Comparison of ENCODE assay signal across 12 cellular contexts in the genomic region with DNA sequence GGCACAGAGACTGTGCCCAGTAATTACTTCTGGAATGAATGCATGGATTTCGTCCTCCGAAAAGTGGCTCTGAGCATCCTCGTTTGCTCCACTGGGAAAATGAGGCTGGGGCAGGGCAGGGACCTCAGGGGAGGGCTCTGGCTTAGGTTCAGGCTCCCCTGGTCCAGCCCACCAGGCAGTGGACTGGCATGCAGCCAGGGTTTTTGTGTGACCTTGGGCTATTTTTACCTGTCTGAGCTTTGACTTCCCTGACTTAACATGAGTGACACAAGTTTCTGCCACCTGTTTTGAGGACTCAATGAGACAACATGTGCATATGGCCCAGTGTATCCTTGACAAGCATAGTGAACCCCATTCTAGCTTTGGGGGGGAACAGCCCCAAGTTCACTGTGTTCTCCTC. TPM values are rescaled to one million over a fixed set of nuclear protein-coding genes. Genes with fewer than 3 reads are reported as not detected.
A peak's percentile ranks its signal among the peaks of the same experiment; 100 is the strongest.
DNase-seq lines count a peak whose midpoint lies in the region; ATAC-seq and TF ChIP-seq lines count a peak whose summit lies in the region.
"Had no signal": no experiment of that assay in that cellular context is flagged by ENCODE, and none has a peak within 500 bp of the region (broad histone marks: within the 10 kb centered on the region; RNA-seq: fewer than 3 reads in every experiment).

No MANE protein-coding gene starts in this region.

- no peaks in the 10 kb centered on the region for H3K79me2 ChIP-seq in Karpas-422 (ENCODE audit: low read length)

- peak overlapping the region; percentile 49 for H3K4me3 Mint-ChIP-seq in endodermal cell

- no peaks in the 10 kb centered on the region for H3K27me3 ChIP-seq in Karpas-422 (ENCODE audit: low read length)
- H3K27me3 ChIP-seq in endodermal cell (ENCODE audit: control insufficient read depth, insufficient read depth, low read length, poor library complexity, severe bottlenecking), result no peaks in the 10 kb centered on the region
- peaks cover 2% of the 10 kb centered on the region for H3K27me3 ChIP-seq in rectal smooth muscle tissue (ENCODE audit: control insufficient read depth, insufficient read depth, low read length)
- no peaks in the 10 kb centered on the region for H3K27me3 ChIP-seq in lower lobe of right lung (ENCODE audit: low read depth)

- H3K9me3 ChIP-seq in Karpas-422 (ENCODE audit: low read length) (no peaks in the 10 kb centered on the region), endodermal cell (ENCODE audit: control insufficient read depth, low read length) (no peaks in the 10 kb centered on the region), lower lobe of right lung (no peaks in the 10 kb centered on the region)

- H3K36me3 ChIP-seq in Karpas-422 (ENCODE audit: insufficient read depth, low read length) (no peaks in the 10 kb centered on the region), endodermal cell (ENCODE audit: control insufficient read depth, insufficient read depth, low read length) (no peaks in the 10 kb centered on the region), rectal smooth muscle tissue (ENCODE audit: control insufficient read depth, insufficient read depth, low read length) (no peaks in the 10 kb centered on the region), lower lobe of right lung (no peaks in the 10 kb centered on the region)

- H3K36me3 Mint-ChIP-seq in endodermal cell (ENCODE audit: low read depth), result no peaks in the 10 kb centered on the region

- no peaks in the 10 kb centered on the region; the same call in 1 of the 2 replicates for H4K20me1 ChIP-seq in Karpas-422 (ENCODE audit: insufficient read depth, low read depth, low read length)

- no peaks in the 10 kb centered on the region for H3K9me3 Mint-ChIP-seq in endodermal cell

- no peaks in the 10 kb centered on the region for H3K4me1 Mint-ChIP-seq in endodermal cell

- H2AFZ ChIP-seq in Karpas-422 (ENCODE audit: low read length), result no peak overlapping the region

- H3K27ac Mint-ChIP-seq in endodermal cell, result no peak overlapping the region

- TF ChIP-seq CTCF in endodermal cell (conservative IDR thresholded peaks at IDR 0.05), result no peak
- TF ChIP-seq CTCF in foreskin fibroblast (IDR thresholded peaks at IDR 0.05; ENCODE audit: low read depth, low read length), result no peak
- TF ChIP-seq CTCF in lower lobe of right lung (IDR thresholded peaks at IDR 0.05), result no peak

- DNase-seq in NCI-H146 (lab: John Stamatoyannopoulos, UW) (peak; percentile 6), NCI-H146 treated with DMSO at 0.1 percent for 48 hours (lab: John Stamatoyannopoulos, UW; ENCODE audit: unreplicated experiment) (no peak), Karpas-422 (peak; percentile 56), endodermal cell (no peak), foreskin fibroblast (no peak), lower lobe of right lung (no peak)
- DNase-seq: mesendoderm, NCI-H82, WERI-Rb-1 had no signal

- intact Hi-C loops in lower lobe of right lung (cut with DNase I), result no loop called here

- no peak overlapping the region for H3K4me3 ChIP-seq in Karpas-422 (ENCODE audit: low read length)
- no peak overlapping the region for H3K4me3 ChIP-seq in endodermal cell (ENCODE audit: low read length)
- H3K4me3 ChIP-seq in rectal smooth muscle tissue (ENCODE audit: low read length), result peak overlapping the region; percentile 75
- no peak overlapping the region for H3K4me3 ChIP-seq in foreskin fibroblast (ENCODE audit: low read depth in 1 of 2, low read length in 2 of 2)
- no peak overlapping the region for H3K4me3 ChIP-seq in lower lobe of right lung

- no peak for ATAC-seq in HG03045 (IDR thresholded peaks at IDR 0.05; ENCODE audit: unreplicated experiment)
- ATAC-seq in lower lobe of right lung, result no peak

- WGBS in endodermal cell (ENCODE audit: insufficient coverage in 1 of 2, insufficient read length in 1 of 2), 2 experiments, result 87 to 93% methylated on average over 3 of the region's 3 CpGs

- H3K27ac ChIP-seq in Karpas-422 (ENCODE audit: low read length) (no peak overlapping the region), endodermal cell (ENCODE audit: low read depth, low read length) (no peak overlapping the region), rectal smooth muscle tissue (ENCODE audit: low read depth, low read length) (no peak overlapping the region), lower lobe of right lung (no peak overlapping the region)

- no peaks in the 10 kb centered on the region for H3K9me2 ChIP-seq in Karpas-422 (replicated peaks; ENCODE audit: insufficient read depth, low read length)

- no peak overlapping the region for H3K4me2 ChIP-seq in Karpas-422 (ENCODE audit: low read depth, low read length, poor library complexity, severe bottlenecking)

- H3K27me3 Mint-ChIP-seq in endodermal cell (ENCODE audit: insufficient read depth), result peaks cover 12% of the 10 kb centered on the region

- H3K9ac ChIP-seq in Karpas-422 (ENCODE audit: low read length) (no peak overlapping the region), endodermal cell (ENCODE audit: extremely low read depth, low read length, poor library complexity, severe bottlenecking) (no peak overlapping the region), rectal smooth muscle tissue (ENCODE audit: low read length) (no peak overlapping the region)

- peaks cover 25% of the 10 kb centered on the region for H3K4me1 ChIP-seq in Karpas-422 (ENCODE audit: low read length)
- no peaks in the 10 kb centered on the region for H3K4me1 ChIP-seq in endodermal cell (ENCODE audit: control insufficient read depth, insufficient read depth, low read length)
- H3K4me1 ChIP-seq in rectal smooth muscle tissue (ENCODE audit: control insufficient read depth, insufficient read depth, low read length), result peaks cover 9% of the 10 kb centered on the region
- peaks cover 31% of the 10 kb centered on the region for H3K4me1 ChIP-seq in lower lobe of right lung

RNA-seq across cellular contexts. Expression of gene EDN2, which starts 32.6 kb away (rescaled TPM):
- total RNA-seq in Karpas-422 (2014; rRNA removed; shearing (Covaris generic); ENCODE audit: low replicate concordance), result not detected in 2 replicates
- total RNA-seq in endodermal cell, result not detected
- polyA plus RNA-seq in endodermal cell (2013, experiment 1 of 2), result 0.18 TPM
- not detected for polyA plus RNA-seq in endodermal cell (2013, experiment 2 of 2)
- total RNA-seq in lower lobe of right lung, result 2.1 TPM
- total RNA-seq: pulmonary artery endothelial cell had no signal

Comparison
In these comparisons a context has a peak if more than half of its experiments do, and no peak if none do; other contexts are left out.
1. DNase-seq: peak in NCI-H146 (single experiment) and Karpas-422 (single experiment); none in NCI-H146 treated with DMSO at 0.1 percent for 48 hours (single experiment), endodermal cell (single experiment), foreskin fibroblast (0 of 2) and lower lobe of right lung (single experiment).